In the genomic region with DNA sequence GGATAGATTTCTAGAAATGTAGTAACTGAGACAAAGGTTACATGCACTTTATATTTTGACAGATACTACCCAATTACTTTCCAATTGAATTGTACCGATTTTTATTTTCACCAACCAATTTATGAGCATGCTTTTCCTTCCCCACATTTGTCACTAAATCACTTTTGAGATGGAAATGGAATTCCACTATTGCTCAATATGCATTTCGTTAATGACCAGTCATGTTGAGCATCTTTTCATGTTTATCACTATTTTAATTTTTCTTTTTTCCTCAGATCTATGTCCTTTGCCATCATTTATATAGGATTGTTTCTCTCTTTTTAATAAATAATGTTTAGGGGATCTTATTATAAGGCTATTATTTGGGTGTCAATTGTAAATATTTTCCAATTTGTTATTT, we compare ENCODE assay signal across 32 cellular contexts.
"Had no signal": no experiment of that assay in that cellular context is flagged by ENCODE, and none has a peak within 500 bp of the region (broad histone marks: within the 10 kb centered on the region; RNA-seq: fewer than 3 reads in every experiment).

No MANE protein-coding gene starts in this region.

- H3K4me1 Mint-ChIP-seq: activated CD4-positive, alpha-beta T cell treated with anti-CD3 and anti-CD28 coated beads for 36 hours; activated CD4-positive, alpha-beta T cell treated with anti-CD3 and anti-CD28 coated beads, Interleukin-2, amount 10 ng/mL, durations not matched to agents 24 days and 14 days; activated T-helper 17 cell treated with anti-CD3 and anti-CD28 coated beads, Interleukin-2, amount 50 U/mL, for 72 hours; T-helper 17 cell had no signal

- H3K4me1 ChIP-seq: foreskin keratinocyte had no signal

- H3K4me3 Mint-ChIP-seq: activated CD4-positive, alpha-beta T cell treated with anti-CD3 and anti-CD28 coated beads for 36 hours; activated CD4-positive, alpha-beta T cell treated with anti-CD3 and anti-CD28 coated beads, Interleukin-2, amount 10 ng/mL, durations not matched to agents 24 days and 14 days; activated CD8-positive, alpha-beta T cell treated with anti-CD3 and anti-CD28 coated beads for 36 hours; activated naive CD8-positive, alpha-beta T cell; activated T-cell treated with anti-CD3 and anti-CD28 coated beads, Interleukin-2, amount 50 U/mL, for 4 hours; activated T-helper 17 cell treated with anti-CD3 and anti-CD28 coated beads, Interleukin-2, amount 50 U/mL, for 72 hours; effector memory CD8-positive, alpha-beta T cell; T-helper 17 cell; T-helper 2 cell treated with Interferon-gamma antibody and Interleukin-4, amounts not matched to agents 5 μg/mL and 100 μg/mL, for 36 hours had no signal

- H3K27ac ChIP-seq: brain microvascular endothelial cell, esophagus muscularis mucosa, foreskin keratinocyte, gastroesophageal sphincter, heart right ventricle had no signal

- H3K36me3 ChIP-seq: brain microvascular endothelial cell, esophagus muscularis mucosa, gastroesophageal sphincter, heart right ventricle had no signal

- FAIRE-seq: astrocyte, bronchial epithelial cell, colon had no signal

- DNase-seq: activated CD4-positive, alpha-beta T cell treated with anti-CD3 and anti-CD28 coated beads for 36 hours; activated CD4-positive, alpha-beta T cell treated with anti-CD3 and anti-CD28 coated beads, Interleukin-2, amount 10 ng/mL, durations not matched to agents 24 days and 14 days; activated CD4-positive, CD25-positive, alpha-beta regulatory T cell; activated CD4-positive, CD25-positive, alpha-beta regulatory T cell treated with anti-CD3 and anti-CD28 coated beads, Interleukin-2, amount 50 U/mL, for 72 hours; activated CD8-positive, alpha-beta memory T cell treated with anti-CD3 and anti-CD28 coated beads for 24 hours; activated CD8-positive, alpha-beta T cell treated with anti-CD3 and anti-CD28 coated beads for 36 hours; activated effector memory CD4-positive, alpha-beta T cell treated with Interleukin-2 at 50 U/mL for 16 hours; activated gamma-delta T cell treated with Interleukin-2 at 50 U/mL for 16 hours; activated naive CD4-positive, alpha-beta T cell treated with anti-CD3 and anti-CD28 coated beads, Interleukin-2, amount 50 U/mL, for 16 hours; activated naive CD4-positive, alpha-beta T cell treated with Interleukin-2 at 50 U/mL for 16 hours; activated T-cell treated with anti-CD3 and anti-CD28 coated beads, Interleukin-2, amount 50 U/mL, for 4 hours; amniotic stem cell; anterior cingulate cortex; brain microvascular endothelial cell; cortex of kidney; dermis blood vessel endothelial cell; effector CD4-positive, alpha-beta T cell; effector memory CD8-positive, alpha-beta T cell; erythroblast; foreskin keratinocyte; heart right ventricle; T-helper 1 cell; T-helper 17 cell; T1000 had no signal

- H3K36me3 Mint-ChIP-seq: activated naive CD8-positive, alpha-beta T cell had no signal

- H3K27me3 ChIP-seq: brain microvascular endothelial cell, esophagus muscularis mucosa, foreskin keratinocyte, gastroesophageal sphincter had no signal

- H3K27ac Mint-ChIP-seq: activated CD4-positive, alpha-beta T cell treated with anti-CD3 and anti-CD28 coated beads for 36 hours; activated CD4-positive, alpha-beta T cell treated with anti-CD3 and anti-CD28 coated beads, Interleukin-2, amount 10 ng/mL, durations not matched to agents 24 days and 14 days; activated CD8-positive, alpha-beta T cell treated with anti-CD3 and anti-CD28 coated beads for 36 hours; activated naive CD8-positive, alpha-beta T cell; activated T-helper 17 cell treated with anti-CD3 and anti-CD28 coated beads, Interleukin-2, amount 50 U/mL, for 72 hours; effector memory CD8-positive, alpha-beta T cell; T-helper 17 cell; T-helper 2 cell treated with Interferon-gamma antibody and Interleukin-4, amounts not matched to agents 5 μg/mL and 100 μg/mL, for 36 hours had no signal

- H3K4me3 ChIP-seq: esophagus muscularis mucosa, gastroesophageal sphincter, heart right ventricle had no signal

- H3K9me3 Mint-ChIP-seq: activated CD4-positive, alpha-beta T cell treated with anti-CD3 and anti-CD28 coated beads, Interleukin-2, amount 10 ng/mL, durations not matched to agents 24 days and 14 days; activated CD8-positive, alpha-beta T cell treated with anti-CD3 and anti-CD28 coated beads for 36 hours; activated T-cell treated with anti-CD3 and anti-CD28 coated beads, Interleukin-2, amount 50 U/mL, for 4 hours; activated T-helper 17 cell treated with anti-CD3 and anti-CD28 coated beads, Interleukin-2, amount 50 U/mL, for 72 hours; effector memory CD8-positive, alpha-beta T cell; T-helper 2 cell treated with Interferon-gamma antibody and Interleukin-4, amounts not matched to agents 5 μg/mL and 100 μg/mL, for 36 hours had no signal

- ATAC-seq: activated CD4-positive, alpha-beta T cell treated with anti-CD3 and anti-CD28 coated beads for 36 hours; activated CD8-positive, alpha-beta T cell treated with anti-CD3 and anti-CD28 coated beads for 36 hours; activated T-cell treated with anti-CD3 and anti-CD28 coated beads, Interleukin-2, amount 50 U/mL, for 4 hours; activated T-helper 17 cell treated with anti-CD3 and anti-CD28 coated beads, Interleukin-2, amount 50 U/mL, for 72 hours; effector memory CD8-positive, alpha-beta T cell; foreskin keratinocyte; gastroesophageal sphincter; heart right ventricle; T-helper 17 cell had no signal

- H3K9me3 ChIP-seq: esophagus muscularis mucosa, gastroesophageal sphincter, heart right ventricle had no signal
